Comparison of ENCODE assay signal across 1 cellular context in genomic region chr19:49807888-49808675, GRCh38.
TF ChIP-seq lines count a peak whose summit lies in the region.

No MANE protein-coding gene starts in this region.

TF ChIP-seq in GM12878, 131 proteins besides CTCF, POLR2A, EP300 and RAD21:
- TF ChIP-seq, protein P1, sequence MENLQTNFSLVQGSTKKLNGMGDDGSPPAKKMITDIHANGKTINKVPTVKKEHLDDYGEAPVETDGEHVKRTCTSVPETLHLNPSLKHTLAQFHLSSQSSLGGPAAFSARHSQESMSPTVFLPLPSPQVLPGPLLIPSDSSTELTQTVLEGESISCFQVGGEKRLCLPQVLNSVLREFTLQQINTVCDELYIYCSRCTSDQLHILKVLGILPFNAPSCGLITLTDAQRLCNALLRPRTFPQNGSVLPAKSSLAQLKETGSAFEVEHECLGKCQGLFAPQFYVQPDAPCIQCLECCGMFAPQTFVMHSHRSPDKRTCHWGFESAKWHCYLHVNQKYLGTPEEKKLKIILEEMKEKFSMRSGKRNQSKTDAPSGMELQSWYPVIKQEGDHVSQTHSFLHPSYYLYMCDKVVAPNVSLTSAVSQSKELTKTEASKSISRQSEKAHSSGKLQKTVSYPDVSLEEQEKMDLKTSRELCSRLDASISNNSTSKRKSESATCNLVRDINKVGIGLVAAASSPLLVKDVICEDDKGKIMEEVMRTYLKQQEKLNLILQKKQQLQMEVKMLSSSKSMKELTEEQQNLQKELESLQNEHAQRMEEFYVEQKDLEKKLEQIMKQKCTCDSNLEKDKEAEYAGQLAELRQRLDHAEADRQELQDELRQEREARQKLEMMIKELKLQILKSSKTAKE (IDR thresholded peaks at IDR 0.05; ENCODE audit: low read depth, poor library complexity, severe bottlenecking) = no peak
- TF ChIP-seq SMARCA5 (IDR thresholded peaks at IDR 0.05) = no peak
- no peak for TF ChIP-seq EED (IDR thresholded peaks at IDR 0.05; ENCODE audit: low read depth)
- no peak for TF ChIP-seq CHD1 (IDR thresholded peaks at IDR 0.05; ENCODE audit: low read depth, low read length)
- no peak for TF ChIP-seq CHD4 (IDR thresholded peaks at IDR 0.05)
- no peak for TF ChIP-seq POLR2AphosphoS5 (IDR thresholded peaks at IDR 0.05; ENCODE audit: low read length)
- no peak for TF ChIP-seq IKZF2 (IDR thresholded peaks at IDR 0.05)
- no peak for TF ChIP-seq CBX3 (IDR thresholded peaks at IDR 0.05; ENCODE audit: borderline replicate concordance, low read depth)
- TF ChIP-seq, protein P2, sequence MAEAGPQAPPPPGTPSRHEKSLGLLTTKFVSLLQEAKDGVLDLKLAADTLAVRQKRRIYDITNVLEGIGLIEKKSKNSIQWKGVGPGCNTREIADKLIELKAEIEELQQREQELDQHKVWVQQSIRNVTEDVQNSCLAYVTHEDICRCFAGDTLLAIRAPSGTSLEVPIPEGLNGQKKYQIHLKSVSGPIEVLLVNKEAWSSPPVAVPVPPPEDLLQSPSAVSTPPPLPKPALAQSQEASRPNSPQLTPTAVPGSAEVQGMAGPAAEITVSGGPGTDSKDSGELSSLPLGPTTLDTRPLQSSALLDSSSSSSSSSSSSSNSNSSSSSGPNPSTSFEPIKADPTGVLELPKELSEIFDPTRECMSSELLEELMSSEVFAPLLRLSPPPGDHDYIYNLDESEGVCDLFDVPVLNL (IDR thresholded peaks at IDR 0.05; ENCODE audit: low read depth, low read length) = no peak
- TF ChIP-seq DPF2 (IDR thresholded peaks at IDR 0.05) = no peak
- no peak for TF ChIP-seq CREM (IDR thresholded peaks at IDR 0.05; ENCODE audit: low read depth)
- no peak for TF ChIP-seq LARP7 (IDR thresholded peaks at IDR 0.05)
- no peak for TF ChIP-seq CBFB (IDR thresholded peaks at IDR 0.05; ENCODE audit: low read depth)
- TF ChIP-seq E2F8 (IDR thresholded peaks at IDR 0.05; ENCODE audit: low read depth, partially characterized antibody) = no peak
